In genomic region chr3:141446737-141447136, GRCh38 we compare ENCODE assay signal across 2 cellular contexts.
A peak's percentile ranks its signal among the peaks of the same experiment; 100 is the strongest.
TF ChIP-seq lines count a peak whose summit lies in the region.

No MANE protein-coding gene starts in this region.

TF ChIP-seq in HepG2, 621 proteins besides CTCF, POLR2A, EP300 and RAD21 (continued from another document):
- TF ChIP-seq POLR2G (IDR thresholded peaks at IDR 0.05; ENCODE audit: low read depth, low read length) (0 out of 2 replicates have a peak, but pooled peaks have one; percentile 41), ZNF124 (CRISPR knock-in tag; IDR thresholded peaks at IDR 0.05) (no peak)

TF ChIP-seq in K562, 482 proteins besides CTCF, POLR2A, EP300 and RAD21 (continued from another document):
- TF ChIP-seq STAT5A (IDR thresholded peaks at IDR 0.05; ENCODE audit: borderline replicate concordance, low read length) (peak; percentile 47; the same call in 1 of the 2 replicates), PATZ1 (CRISPR knock-in tag; IDR thresholded peaks at IDR 0.05; ENCODE audit: borderline replicate concordance) (no peak), KDM4B (IDR thresholded peaks at IDR 0.05; ENCODE audit: borderline replicate concordance in 2 of 2, low read depth in 1 of 2) (no peak), HDAC6 (IDR thresholded peaks at IDR 0.05; ENCODE audit: low read depth, low read length) (no peak), ZZZ3 (IDR thresholded peaks at IDR 0.05) (no peak), ZEB2 (IDR thresholded peaks at IDR 0.05) (peak; percentile 57; the same call in 1 of the 2 replicates), KAT7 (CRISPR knock-in tag; IDR thresholded peaks at IDR 0.05; ENCODE audit: borderline replicate concordance) (no peak)
